In the genomic region with DNA sequence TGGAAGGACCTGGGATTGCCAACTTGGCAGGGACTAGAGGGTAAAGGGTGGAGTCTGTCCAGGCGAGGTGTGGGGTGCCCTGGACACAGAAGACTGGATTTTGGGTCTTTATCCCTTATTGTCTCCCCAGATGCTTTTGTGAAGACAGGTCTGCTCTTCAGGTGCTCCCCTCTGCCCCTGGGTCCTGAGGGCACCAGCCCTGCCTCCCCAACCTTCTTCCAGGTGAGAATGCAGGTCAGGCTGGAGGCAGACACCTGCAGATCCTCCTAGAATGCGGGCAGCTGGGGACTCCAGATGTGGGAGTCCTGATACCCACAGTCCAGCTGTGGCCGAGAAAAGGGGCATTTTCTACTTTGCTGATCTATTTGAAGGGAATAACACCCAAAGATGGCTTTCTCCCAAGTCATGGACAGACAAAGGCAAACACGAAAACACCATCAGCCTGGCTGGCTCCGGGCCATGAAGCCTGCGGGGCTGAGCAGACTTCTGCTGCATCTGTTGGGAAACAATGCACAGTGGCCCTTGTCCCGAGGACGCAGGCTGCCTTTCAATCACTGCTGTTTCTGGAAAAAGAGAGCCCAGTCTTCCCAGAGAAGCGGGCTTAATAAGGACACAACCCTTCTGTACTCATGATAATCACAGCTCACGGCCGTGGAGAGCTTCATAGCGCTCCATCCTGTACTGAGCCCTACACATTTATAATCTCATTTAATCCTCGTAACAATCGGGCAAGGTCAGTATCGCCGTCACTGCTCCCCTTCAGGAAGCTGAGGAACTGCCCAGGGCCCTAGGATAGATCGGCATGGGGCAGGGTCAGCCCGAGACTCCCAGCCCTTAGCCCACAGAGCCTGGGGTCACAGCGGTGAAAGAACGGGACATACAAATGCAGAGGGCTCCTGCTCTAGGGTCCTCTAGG, we compare ENCODE assay signal across 12 cellular contexts.
DNase-seq lines count a peak whose midpoint lies in the region; ATAC-seq and TF ChIP-seq lines count a peak whose summit lies in the region.
"Had no signal": no experiment of that assay in that cellular context is flagged by ENCODE, and none has a peak within 500 bp of the region (broad histone marks: within the 10 kb centered on the region; RNA-seq: fewer than 3 reads in every experiment).

No MANE protein-coding gene starts in this region.

- no peak for TF ChIP-seq CTCF in heart right ventricle (IDR thresholded peaks at IDR 0.05)
- TF ChIP-seq CTCF in right atrium auricular region (IDR thresholded peaks at IDR 0.05): no peak
- no peak for TF ChIP-seq CTCF in adrenal gland (IDR thresholded peaks at IDR 0.05)

- H3K4me1 ChIP-seq in heart right ventricle (peaks cover 0 to 11% (median 0%) of the 10 kb centered on the region in 9 donors), right atrium auricular region (no peaks in the 10 kb centered on the region), adrenal gland (replicated peaks in 1 of 2) (no peaks in the 10 kb centered on the region)

- H3K27me3 ChIP-seq in heart right ventricle (peaks cover 0 to 9% (median 0%) of the 10 kb centered on the region in 7 donors), right atrium auricular region (no peaks in the 10 kb centered on the region), adrenal gland (no peaks in the 10 kb centered on the region)
- H3K27me3 ChIP-seq: BLaER1 had no signal

- H3K27ac ChIP-seq in heart right ventricle: no peak overlapping the region
- no peak overlapping the region for H3K27ac ChIP-seq in right atrium auricular region
- H3K27ac ChIP-seq in adrenal gland: no peak overlapping the region
- H3K27ac ChIP-seq: BLaER1, thoracic aorta had no signal

- ATAC-seq in heart right ventricle (peak in 4 of 8 donors; percentile 26 to 56 (median 38)), left lobe of liver (peak; percentile 23), HG02642 (IDR thresholded peaks at IDR 0.05; ENCODE audit: poor library complexity, unreplicated experiment) (no peak), HG02623 (IDR thresholded peaks at IDR 0.05; ENCODE audit: unreplicated experiment) (no peak)
- ATAC-seq: GM12878 had no signal

- H3K36me3 ChIP-seq in heart right ventricle (no peaks in the 10 kb centered on the region), right atrium auricular region (no peaks in the 10 kb centered on the region), adrenal gland (replicated peaks in 1 of 2) (no peaks in the 10 kb centered on the region)
- H3K36me3 ChIP-seq: BLaER1, thoracic aorta had no signal

- H3K9me3 ChIP-seq in heart right ventricle (no peaks in the 10 kb centered on the region), right atrium auricular region (no peaks in the 10 kb centered on the region), adrenal gland (replicated peaks in 1 of 3) (no peaks in the 10 kb centered on the region)
- H3K9me3 ChIP-seq: BLaER1, thoracic aorta had no signal

- DNase-seq in heart right ventricle (peak; percentile 35 to 38), right atrium auricular region (ENCODE audit: low spot score) (no peak), adrenal gland (peak in 6 of 7 donors; percentile 23 to 85 (median 50)), left lobe of liver (ENCODE audit: low spot score) (peak; percentile 42), ureter (ENCODE audit: low spot score) (peak; percentile 41), SW480 (ENCODE audit: low spot score) (no peak)
- DNase-seq: activated CD4-positive, alpha-beta T cell treated with anti-CD3 and anti-CD28 coated beads, Interleukin-2, amount 50 U/mL, for 4 hours had no signal

- H3K4me3 ChIP-seq in heart right ventricle: no peak overlapping the region
- no peak overlapping the region for H3K4me3 ChIP-seq in right atrium auricular region
- no peak overlapping the region for H3K4me3 ChIP-seq in adrenal gland
- H3K4me3 ChIP-seq: BLaER1, GM12878, thoracic aorta had no signal

- intact Hi-C loops in heart right ventricle (cut with DNase I): loop anchor here in 1 of 10 donors (5.0 kb wide), 1 partner anchor 105 kb away; no protein-coding TSS in a partner anchor
- intact Hi-C loops in adrenal gland (cut with DNase I): no loop called here

- WGBS in heart right ventricle, 2 donors: 56 to 57% methylated on average over 20 of the region's 20 CpGs
- WGBS in adrenal gland, 4 donors: 63 to 70% (median 67%) methylated on average over 14 to 20 of the region's 20 CpGs

- TF ChIP-seq POLR2A in adrenal gland (IDR thresholded peaks at IDR 0.05): no peak

Comparison
In these comparisons a context has a peak if more than half of its experiments do, and no peak if none do; other contexts are left out.
1. DNase-seq: peak in heart right ventricle (2 of 2), adrenal gland (6 of 7), left lobe of liver (single experiment) and ureter (single experiment); none in right atrium auricular region (single experiment) and SW480 (single experiment).